Comparison of ENCODE assay signal across 8 cellular contexts in the genomic region with DNA sequence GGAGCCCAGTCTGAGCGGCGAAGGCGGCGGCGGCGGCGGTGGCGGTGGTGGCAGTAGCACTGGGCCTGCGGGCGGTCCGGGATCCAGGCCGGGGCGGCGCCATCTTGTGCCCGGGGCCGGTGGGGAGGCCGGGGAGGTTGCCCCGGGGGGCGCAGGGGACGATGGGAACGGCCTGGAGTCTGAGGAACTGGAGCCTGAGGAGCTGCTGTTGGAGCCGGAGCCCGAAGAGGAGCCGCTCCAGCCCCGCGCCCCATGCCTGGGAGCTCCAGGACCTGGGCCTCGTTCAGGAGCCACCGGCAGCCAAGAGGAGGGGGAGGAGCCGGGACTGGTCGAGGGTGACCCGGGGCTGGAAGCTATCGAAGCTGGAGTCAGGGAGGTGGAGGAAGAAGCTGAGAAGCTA.
"Had no signal": no experiment of that assay in that cellular context is flagged by ENCODE, and none has a peak within 500 bp of the region (broad histone marks: within the 10 kb centered on the region; RNA-seq: fewer than 3 reads in every experiment).

No MANE protein-coding gene starts in this region.

- DNase-seq: GM23248, GOT3, H9, HCEC 1CT, KG1 had no signal

- FAIRE-seq: HepG2 had no signal

- ATAC-seq: HepG2 had no signal

- H2AFZ ChIP-seq: GM23248 had no signal

- H3K9ac ChIP-seq: GM23248 had no signal

- H3K4me1 Mint-ChIP-seq: IgD-negative memory B cell had no signal

- H3K27ac Mint-ChIP-seq: H9, IgD-negative memory B cell had no signal

- H3K27ac ChIP-seq: GM23248, HL-60 had no signal

- H3K27me3 Mint-ChIP-seq: IgD-negative memory B cell had no signal

- H3K4me3 Mint-ChIP-seq: H9 had no signal

- H3K4me3 ChIP-seq: GM23248 had no signal
